ENCODE assay signal across 8 cellular contexts in the genomic region with DNA sequence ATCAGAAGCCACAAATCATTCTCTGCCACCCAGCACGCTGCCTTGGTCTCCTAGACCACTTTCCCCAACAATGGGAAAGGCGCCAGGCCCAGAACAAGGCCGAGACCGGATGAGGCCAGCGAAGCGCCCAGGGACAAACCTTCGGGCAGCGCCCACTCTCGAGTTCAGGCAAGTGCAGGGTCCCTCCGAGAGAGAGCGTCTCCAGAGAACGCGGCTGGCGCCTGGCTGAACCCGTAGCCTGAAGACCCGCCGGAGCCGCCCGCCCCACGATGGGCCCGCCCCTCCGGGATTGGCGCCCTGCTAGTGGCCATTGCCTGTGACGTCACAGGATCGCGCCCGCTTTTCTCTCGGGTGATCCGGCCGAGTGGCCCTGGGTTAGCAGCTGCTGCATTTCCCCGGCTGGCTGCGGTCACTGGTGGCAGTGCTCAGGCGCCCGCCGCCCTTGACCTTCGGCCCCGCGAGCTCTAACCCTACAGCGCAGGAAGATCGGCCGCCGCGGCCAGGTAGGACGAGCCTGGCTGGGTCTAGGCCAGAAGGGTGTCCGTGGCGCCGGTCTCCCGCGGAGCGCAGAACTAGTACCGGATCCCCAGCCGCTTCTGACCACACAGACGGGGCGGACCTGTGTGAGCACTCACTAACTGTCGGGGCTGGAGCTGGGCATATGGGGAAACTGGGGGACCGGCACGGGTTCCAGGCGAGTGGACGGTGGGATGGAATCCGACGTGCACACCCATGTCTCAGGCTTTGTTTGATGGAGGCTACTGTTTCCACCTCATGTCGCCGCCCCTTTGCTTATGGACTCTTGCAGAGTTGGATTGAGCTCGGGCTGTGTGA. TPM values are rescaled to one million over a fixed set of nuclear protein-coding genes. Genes with fewer than 3 reads are reported as not detected.
DNase-seq lines count a peak whose midpoint lies in the region; ATAC-seq and TF ChIP-seq lines count a peak whose summit lies in the region.

A gene with protein sequence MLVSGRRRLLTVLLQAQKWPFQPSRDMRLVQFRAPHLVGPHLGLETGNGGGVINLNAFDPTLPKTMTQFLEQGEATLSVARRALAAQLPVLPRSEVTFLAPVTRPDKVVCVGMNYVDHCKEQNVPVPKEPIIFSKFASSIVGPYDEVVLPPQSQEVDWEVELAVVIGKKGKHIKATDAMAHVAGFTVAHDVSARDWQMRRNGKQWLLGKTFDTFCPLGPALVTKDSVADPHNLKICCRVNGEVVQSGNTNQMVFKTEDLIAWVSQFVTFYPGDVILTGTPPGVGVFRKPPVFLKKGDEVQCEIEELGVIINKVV (plus strand): TSS at position 339 of the 834 bp plus-strand sequence. CDS start 2,851 bp downstream, outside the sequence.

- no peaks in the 10 kb centered on the region for H3K9me3 ChIP-seq in lung (ENCODE audit: control insufficient read depth in 2 of 2, insufficient read depth in 1 of 2, low read length in 1 of 2)

- peak within 1 kb of the TSS; percentile 93 for H3K4me3 ChIP-seq in lung

- H3K27ac ChIP-seq in lung (ENCODE audit: low read depth in 1 of 2, low read length in 1 of 2): peak within 1 kb of the TSS; percentile 92 to 93

- H3K27me3 ChIP-seq in lung (ENCODE audit: control insufficient read depth, insufficient read depth): no peaks in the 10 kb centered on the region

- ATAC-seq in GM21360 (IDR thresholded peaks at IDR 0.05; ENCODE audit: unreplicated experiment): peak; percentile 88
- peak; percentile 98 for ATAC-seq in lung (ENCODE audit: insufficient read depth, low FRiP score)

- peaks cover 5 to 6% of the 10 kb centered on the region in 2 donors for H3K4me1 ChIP-seq in lung (ENCODE audit: control insufficient read depth in 2 of 2, insufficient read depth in 2 of 2, low read length in 2 of 2)

- TF ChIP-seq CTCF in lung (IDR thresholded peaks at IDR 0.05; ENCODE audit: control extremely low read depth, extremely low read depth): no peak

- DNase-seq in COLO668 (lab: John Stamatoyannopoulos, UW; ENCODE audit: unreplicated experiment) (peak; percentile 96), HT-29 (ENCODE audit: low spot score) (peak; percentile 94), lung (ENCODE audit: low spot score) (peak; percentile 98)
- peak; percentile 92 for DNase-seq in NK-92 treated with Interleukin-12 subunit alpha and Interleukin-12 subunit beta, amount 100 ng/mL, for 24 hours (lab: John Stamatoyannopoulos, UW)
- DNase-seq in activated CD8-positive, alpha-beta memory T cell treated with anti-CD3 and anti-CD28 coated beads for 24 hours: peak; percentile 97
- peak; percentile 89 for DNase-seq in effector CD4-positive, alpha-beta T cell
- DNase-seq in stimulated activated CD4-positive, alpha-beta T cell treated with anti-CD3 and anti-CD28 coated beads, TNF-alpha, amount 100 ng/mL, for 4 hours (ENCODE audit: low read depth in 3 of 3): peak; percentile 85 to 94 (median 88)

- H3K36me3 ChIP-seq in lung (ENCODE audit: control insufficient read depth in 2 of 2, insufficient read depth in 2 of 2, low read length in 2 of 2): peaks cover 0 to 1% of the 10 kb centered on the region in 2 donors

- WGBS in lung, 2 donors: 0 to 1% methylated on average over 64 of the region's 64 CpGs

RNA-seq across cellular contexts. Expression of the gene that starts here (rescaled TPM):
- total RNA-seq in HT-29 (2014; rRNA removed; shearing (Covaris generic)): 20.8 and 26.2 TPM in 2 replicates
- 10 to 100 TPM; 20.8 to 38.3 TPM for total RNA-seq in lung
- 10 to 100 TPM; 12.6 to 18.3 TPM for polyA plus RNA-seq in lung

Comparison
In these comparisons a context has a peak if more than half of its experiments do, and no peak if none do; other contexts are left out.
1. Peak in every context shown above with its lines: DNase-seq, ATAC-seq, H3K4me3 ChIP-seq and H3K27ac ChIP-seq.